In genomic region chr17:80751460-80752368, GRCh38 we compare ENCODE assay signal across 8 cellular contexts.
DNase-seq lines count a peak whose midpoint lies in the region; ATAC-seq and TF ChIP-seq lines count a peak whose summit lies in the region.

No MANE protein-coding gene starts in this region.

- H3K36me3 Mint-ChIP-seq in activated naive CD8-positive, alpha-beta T cell treated with anti-CD3 and anti-CD28 coated beads, Interleukin-2, amount 10 ng/mL, durations not matched to agents 7 days and 5 days: peaks cover 24% of the 10 kb centered on the region
- H3K36me3 Mint-ChIP-seq in CD14-positive monocyte: peaks cover 37 to 42% of the 10 kb centered on the region in 2 donors

- peak; percentile 46 for ATAC-seq in activated naive CD8-positive, alpha-beta T cell treated with anti-CD3 and anti-CD28 coated beads, Interleukin-2, amount 10 ng/mL, durations not matched to agents 7 days and 5 days (ENCODE audit: low read depth)
- peak in 3 of 4 donors; percentile 30 to 48 (median 35) for ATAC-seq in right lobe of liver

- H3K9me3 Mint-ChIP-seq in activated naive CD8-positive, alpha-beta T cell treated with anti-CD3 and anti-CD28 coated beads, Interleukin-2, amount 10 ng/mL, durations not matched to agents 7 days and 5 days: no peaks in the 10 kb centered on the region
- H3K9me3 Mint-ChIP-seq in CD14-positive monocyte: peaks cover 0 to 4% (median 0%) of the 10 kb centered on the region in 7 donors

- no peaks in the 10 kb centered on the region for H3K27me3 ChIP-seq in right lobe of liver
- H3K27me3 ChIP-seq in thyroid gland: no peaks in the 10 kb centered on the region

- intact Hi-C loops in right lobe of liver (cut with DNase I): no loop called here
- intact Hi-C loops in thyroid gland (cut with DNase I): no loop called here
- intact Hi-C loops in CD14-positive monocyte (cut with micrococcal nuclease): no loop called here

- peak overlapping the region; percentile 85 for H3K27ac Mint-ChIP-seq in activated naive CD8-positive, alpha-beta T cell treated with anti-CD3 and anti-CD28 coated beads, Interleukin-2, amount 10 ng/mL, durations not matched to agents 7 days and 5 days
- H3K27ac Mint-ChIP-seq in CD14-positive monocyte: no peak overlapping the region

- H3K4me1 ChIP-seq in right lobe of liver (no peaks in the 10 kb centered on the region), thyroid gland (no peaks in the 10 kb centered on the region)

- H3K4me3 ChIP-seq in right lobe of liver (no peak overlapping the region), thyroid gland (replicated peaks in 1 of 3) (no peak overlapping the region)

- H3K4me1 Mint-ChIP-seq in activated naive CD8-positive, alpha-beta T cell treated with anti-CD3 and anti-CD28 coated beads, Interleukin-2, amount 10 ng/mL, durations not matched to agents 7 days and 5 days: peaks cover 36% of the 10 kb centered on the region
- peaks cover 10% of the 10 kb centered on the region for H3K4me1 Mint-ChIP-seq in CD14-positive monocyte

- H3K36me3 ChIP-seq in right lobe of liver (no peaks in the 10 kb centered on the region), thyroid gland (peaks cover 0 to 4% of the 10 kb centered on the region in 2 donors)

- H3K27me3 Mint-ChIP-seq in activated naive CD8-positive, alpha-beta T cell treated with anti-CD3 and anti-CD28 coated beads, Interleukin-2, amount 10 ng/mL, durations not matched to agents 7 days and 5 days: no peaks in the 10 kb centered on the region
- H3K27me3 Mint-ChIP-seq in CD14-positive monocyte (ENCODE audit: low read depth in 3 of 3): peaks cover 0 to 2% (median 0%) of the 10 kb centered on the region in 3 donors

- H3K27ac ChIP-seq in right lobe of liver (no peak overlapping the region), substantia nigra (ENCODE audit: low read depth, low read length, poor library complexity, severe bottlenecking) (peak overlapping the region; percentile 99), thyroid gland (no peak overlapping the region)

- DNase-seq in NCI-H748 (lab: John Stamatoyannopoulos, UW; ENCODE audit: unreplicated experiment) (peak; percentile 18), NCI-H748 treated with DMSO at 0.1 percent for 48 hours (lab: John Stamatoyannopoulos, UW) (no peak), right lobe of liver (no peak), substantia nigra (lab: John Stamatoyannopoulos, UW) (peak in 25 of 49 donors; percentile 19 to 81 (median 46)), thyroid gland (no peak), CD14-positive monocyte (ENCODE audit: low spot score) (no peak), superior temporal gyrus (ENCODE audit: extremely low spot score) (no peak)
- no peak for DNase-seq in activated naive CD8-positive, alpha-beta T cell treated with anti-CD3 and anti-CD28 coated beads, Interleukin-2, amount 10 ng/mL, durations not matched to agents 7 days and 5 days

- POLR2A ChIA-PET in activated naive CD8-positive, alpha-beta T cell treated with anti-CD3 and anti-CD28 coated beads, Interleukin-2, amount 10 ng/mL, durations not matched to agents 7 days and 5 days (lab: Charles Lee): interaction anchor here (0.6 to 1.5 kb wide), 3 partner anchors 10 to 100 kb away, joined by 3 read pairs; no protein-coding TSS in a partner anchor

- TF ChIP-seq POLR2A in right lobe of liver (IDR thresholded peaks at IDR 0.05): no peak
- no peak for TF ChIP-seq POLR2A in thyroid gland (IDR thresholded peaks at IDR 0.05)

- 83% methylated on average over 15 of the region's 20 CpGs for WGBS in right lobe of liver (ENCODE audit: insufficient coverage, low coverage, low lambda C conversion rate, missing lambda C conversion rate)
- WGBS in thyroid gland, 2 donors: 84 to 87% methylated on average over 20 of the region's 20 CpGs

- H3K9me3 ChIP-seq in right lobe of liver: no peaks in the 10 kb centered on the region
- no peaks in the 10 kb centered on the region for H3K9me3 ChIP-seq in thyroid gland

- TF ChIP-seq CTCF in right lobe of liver (IDR thresholded peaks at IDR 0.05): no peak
- TF ChIP-seq CTCF in thyroid gland (IDR thresholded peaks at IDR 0.05): no peak
- no peak for TF ChIP-seq CTCF in CD14-positive monocyte (IDR thresholded peaks at IDR 0.05)

- peak overlapping the region; percentile 57 for H3K4me3 Mint-ChIP-seq in activated naive CD8-positive, alpha-beta T cell treated with anti-CD3 and anti-CD28 coated beads, Interleukin-2, amount 10 ng/mL, durations not matched to agents 7 days and 5 days
- no peak overlapping the region for H3K4me3 Mint-ChIP-seq in CD14-positive monocyte

Comparison
In these comparisons a context has a peak if more than half of its experiments do, and no peak if none do; other contexts are left out.
1. DNase-seq: peak in NCI-H748 (single experiment) and substantia nigra (25 of 49); none in NCI-H748 treated with DMSO at 0.1 percent for 48 hours (single experiment), activated naive CD8-positive, alpha-beta T cell treated with anti-CD3 and anti-CD28 coated beads, Interleukin-2, amount 10 ng/mL, durations not matched to agents 7 days and 5 days (single experiment), right lobe of liver (0 of 3), thyroid gland (0 of 2), CD14-positive monocyte (single experiment) and superior temporal gyrus (single experiment).